In genomic region chr5:73985145-73985544, GRCh38 we compare ENCODE assay signal across 11 cellular contexts.
DNase-seq lines count a peak whose midpoint lies in the region; ATAC-seq, FAIRE-seq and TF ChIP-seq lines count a peak whose summit lies in the region.
"Had no signal": no experiment of that assay in that cellular context is flagged by ENCODE, and none has a peak within 500 bp of the region (broad histone marks: within the 10 kb centered on the region; RNA-seq: fewer than 3 reads in every experiment).

No MANE protein-coding gene starts in this region.

- intact Hi-C loops in PC-9 (cut with micrococcal nuclease; ENCODE audit: unreplicated experiment) (loop anchor here (1.0 to 10.0 kb wide), 5 partner anchors 49 to 657 kb away; no protein-coding TSS in a partner anchor), colonic mucosa (cut with DNase I) (loop anchor here (10.0 kb wide), 1 partner anchor 660 kb away; the partner anchor contains the start of gene ENC1)

- H2BK20ac ChIP-seq in H9 (ENCODE audit: low read depth, low read length, poor library complexity, severe bottlenecking) = no peak overlapping the region

- FAIRE-seq in GM12892 (lab: Jason Lieb, UNC) = no peak

- CTCF ChIA-PET in PC-9 (lab: Charles Lee) = interaction anchor here (0.6 kb wide), 2 partner anchors 14 to 590 kb away, joined by 4 to 8 read pairs; no protein-coding TSS in a partner anchor

- H3K27ac Mint-ChIP-seq in H9 = no peak overlapping the region

- H3K79me1 ChIP-seq in H9 (ENCODE audit: insufficient read depth, low read depth, low read length, poor library complexity, severe bottlenecking) = no peaks in the 10 kb centered on the region

- H4K20me1 ChIP-seq in H9 (ENCODE audit: control insufficient read depth, insufficient read depth, insufficient read length) (no peaks in the 10 kb centered on the region), PC-9 (ENCODE audit: insufficient read depth) (no peaks in the 10 kb centered on the region)

- no peak overlapping the region for H4K8ac ChIP-seq in H9 (replicated peaks; ENCODE audit: insufficient read length, low read depth, low read length)

- H3K27me3 Mint-ChIP-seq in H9 (ENCODE audit: low read depth) = no peaks in the 10 kb centered on the region; the same call in 1 of the 2 replicates

- H2BK5ac ChIP-seq in H9 (ENCODE audit: insufficient read length, low read length) = no peak overlapping the region

- no peak overlapping the region for H4K91ac ChIP-seq in H9 (ENCODE audit: insufficient read length, low read depth, low read length)

- no peak overlapping the region for H2AFZ ChIP-seq in H9 (ENCODE audit: low read length)
- H2AFZ ChIP-seq in PC-9 = 0 out of 2 replicates have a peak overlapping the region, but pooled peaks have one; percentile 28
- no peak overlapping the region for H2AFZ ChIP-seq in parathyroid adenoma

- no peak overlapping the region for H3K4me3 Mint-ChIP-seq in H9

- H2BK15ac ChIP-seq in H9 (ENCODE audit: low read depth, low read length) = no peak overlapping the region

- H3K9ac ChIP-seq in H9 (ENCODE audit: extremely low read depth, insufficient read length, low read length) (no peak overlapping the region), parathyroid adenoma (no peak overlapping the region), colonic mucosa (ENCODE audit: low read depth in 2 of 2, low read length in 2 of 2) (no peak overlapping the region)

- H3K4ac ChIP-seq in H9 (ENCODE audit: low read depth, low read length) = no peak overlapping the region

- TF ChIP-seq CTCF in H9 (conservative IDR thresholded peaks at IDR 0.05) (peak; percentile 58; the same call in 2 of the 3 replicates), PC-9 (conservative IDR thresholded peaks at IDR 0.05) (peak; percentile 73), parathyroid adenoma (IDR thresholded peaks at IDR 0.05) (peak; percentile 33), colonic mucosa (IDR thresholded peaks at IDR 0.05) (no peak), coronary artery (IDR thresholded peaks at IDR 0.05) (no peak)

- no peak overlapping the region for H4K5ac ChIP-seq in H9 (ENCODE audit: insufficient read length, low read depth, low read length)

- H3K79me2 ChIP-seq in H9 (ENCODE audit: insufficient read depth, low read length) (no peaks in the 10 kb centered on the region), PC-9 (ENCODE audit: low read depth) (no peaks in the 10 kb centered on the region), parathyroid adenoma (no peaks in the 10 kb centered on the region)

- no peak overlapping the region for H3K56ac ChIP-seq in H9 (ENCODE audit: insufficient read length, low read depth, low read length)

- H3K9me2 ChIP-seq in PC-9 (ENCODE audit: insufficient read depth) = no peaks in the 10 kb centered on the region

- no peak for TF ChIP-seq POLR2A in GM12892 (IDR thresholded peaks at IDR 0.05; ENCODE audit: low read depth, low read length)

- DNase-seq in H9 = no peak
- peak; percentile 25 to 46 for DNase-seq in PC-9
- DNase-seq in colonic mucosa = no peak
- no peak for DNase-seq in GM12892 (ENCODE audit: insufficient read length)
- DNase-seq in coronary artery (ENCODE audit: low spot score) = no peak
- DNase-seq: activated CD4-positive, alpha-beta T cell treated with anti-CD3 and anti-CD28 coated beads, Interleukin-2, amount 50 U/mL, for 48 hours; NCI-H526; stimulated activated CD8-positive, alpha-beta memory T cell treated with anti-CD3 and anti-CD28 coated beads, Interleukin-4, amount 100 ng/mL, for 48 hours had no signal

- no peaks in the 10 kb centered on the region for H3K4me1 ChIP-seq in H9 (ENCODE audit: insufficient read depth, low read length)
- no peaks in the 10 kb centered on the region; the same call in 1 of the 2 replicates for H3K4me1 ChIP-seq in PC-9 (replicated peaks; ENCODE audit: insufficient read depth)
- H3K4me1 ChIP-seq in parathyroid adenoma = peaks cover 23% of the 10 kb centered on the region
- no peaks in the 10 kb centered on the region for H3K4me1 ChIP-seq in colonic mucosa

- H3K36me3 Mint-ChIP-seq in H9 (ENCODE audit: insufficient read depth in 1 of 3, low read depth in 3 of 3) = no peaks in the 10 kb centered on the region

- H3K27ac ChIP-seq in H9 (ENCODE audit: insufficient read length, low read depth, low read length) (no peak overlapping the region), PC-9 (no peak overlapping the region; the same call in 1 of the 2 replicates), parathyroid adenoma (no peak overlapping the region), colonic mucosa (no peak overlapping the region), coronary artery (no peak overlapping the region)

- no peak overlapping the region for H3K14ac ChIP-seq in H9 (ENCODE audit: insufficient read depth, low read length)

- POLR2A ChIA-PET in PC-9 (lab: Charles Lee; ENCODE audit: unreplicated experiment) = interaction anchor here (0.5 to 0.8 kb wide), 2 partner anchors 60 to 277 kb away, joined by 6 to 10 read pairs; no protein-coding TSS in a partner anchor

- no peaks in the 10 kb centered on the region for H3F3A ChIP-seq in PC-9 (ENCODE audit: insufficient read depth, low read depth)

- H3K4me3 ChIP-seq in PC-9 = no peak overlapping the region
- peak overlapping the region; percentile 17 for H3K4me3 ChIP-seq in parathyroid adenoma (ENCODE audit: low read depth, low read length)
- H3K4me3 ChIP-seq in colonic mucosa = no peak overlapping the region
- no peak overlapping the region for H3K4me3 ChIP-seq in coronary artery

- BruUV-seq in PC-9 (replicated peaks; lab: Mats Ljungman, UMichigan) = no TSS peak

- no peaks in the 10 kb centered on the region for H3K36me3 ChIP-seq in PC-9 (ENCODE audit: low read depth)
- H3K36me3 ChIP-seq in parathyroid adenoma (ENCODE audit: control insufficient read depth, insufficient read depth, low read length) = no peaks in the 10 kb centered on the region
- no peaks in the 10 kb centered on the region for H3K36me3 ChIP-seq in colonic mucosa

- peaks cover 0 to 2% of the 10 kb centered on the region in 2 experiments; a peak in 1 of 4 replicates for H3K4me1 Mint-ChIP-seq in H9

- H3K23me2 ChIP-seq in H9 (ENCODE audit: insufficient read length, low read depth, low read length, poor library complexity, severe bottlenecking) = no peaks in the 10 kb centered on the region

- no peaks in the 10 kb centered on the region for H3K27me3 ChIP-seq in H9 (ENCODE audit: insufficient read depth, low read length)
- H3K27me3 ChIP-seq in PC-9 (ENCODE audit: insufficient read depth, low read depth) = no peaks in the 10 kb centered on the region
- H3K27me3 ChIP-seq in parathyroid adenoma (ENCODE audit: control insufficient read depth, insufficient read depth, low read length) = no peaks in the 10 kb centered on the region
- no peaks in the 10 kb centered on the region for H3K27me3 ChIP-seq in colonic mucosa

- H2BK12ac ChIP-seq in H9 (ENCODE audit: insufficient read length, low read depth, low read length) = no peak overlapping the region

- WGBS in H9 (ENCODE audit: extremely low coverage, insufficient read length, low lambda C conversion rate) = no CpG with 5 or more reads among the region's 1 CpG

- H3K9me3 ChIP-seq in H9 (ENCODE audit: control insufficient read depth, low read depth, low read length) = no peaks in the 10 kb centered on the region
- no peaks in the 10 kb centered on the region for H3K9me3 ChIP-seq in PC-9 (ENCODE audit: insufficient read depth, low read depth)
- H3K9me3 ChIP-seq in parathyroid adenoma (ENCODE audit: control insufficient read depth, low read length) = no peaks in the 10 kb centered on the region
- no peaks in the 10 kb centered on the region for H3K9me3 ChIP-seq in colonic mucosa

- no peak overlapping the region for H2AK5ac ChIP-seq in H9 (ENCODE audit: insufficient read length, low read length)

- ATAC-seq in esophagus mucosa (peak; percentile 36), GM19455 (IDR thresholded peaks at IDR 0.05; ENCODE audit: unreplicated experiment) (no peak)

- H3K18ac ChIP-seq in H9 (ENCODE audit: insufficient read length, low read depth, low read length) = no peak overlapping the region

- no peak overlapping the region for H3K23ac ChIP-seq in H9 (ENCODE audit: insufficient read length, low read depth, low read length)

- H3K9me3 Mint-ChIP-seq in H9 = no peaks in the 10 kb centered on the region

- H3K4me2 ChIP-seq in H9 (ENCODE audit: insufficient read depth, insufficient read length, low read length) = no peak overlapping the region
- H3K4me2 ChIP-seq in PC-9 = no peak overlapping the region
- H3K4me2 ChIP-seq in parathyroid adenoma (ENCODE audit: low read length) = peak overlapping the region; percentile 37

- H3T11ph ChIP-seq in H9 (ENCODE audit: low read length) = no peak overlapping the region

- no peak overlapping the region for H2BK120ac ChIP-seq in H9 (ENCODE audit: low read depth, low read length, poor library complexity, severe bottlenecking)

Comparison
In these comparisons a context has a peak if more than half of its experiments do, and no peak if none do; other contexts are left out.
1. DNase-seq: peak in PC-9 (2 of 2); none in H9 (single experiment), colonic mucosa (single experiment), GM12892 (single experiment) and coronary artery (single experiment).
2. CTCF ChIP-seq: peak in H9 (single experiment), PC-9 (single experiment) and parathyroid adenoma (single experiment); none in colonic mucosa (single experiment) and coronary artery (single experiment).